ENCODE assay signal across 8 cellular contexts in genomic region chr3:100796556-100796955, GRCh38.
DNase-seq lines count a peak whose midpoint lies in the region; ATAC-seq, FAIRE-seq and TF ChIP-seq lines count a peak whose summit lies in the region.

No MANE protein-coding gene starts in this region.

- peak; percentile 31 to 36 for ATAC-seq in right cardiac atrium

- FAIRE-seq in GM12892 (lab: Jason Lieb, UNC) (no peak), frontal cortex (lab: Jason Lieb, UNC) (no peak)

- H3K27me3 ChIP-seq in GM23248 (replicated peaks; ENCODE audit: insufficient read depth) (no peaks in the 10 kb centered on the region), right cardiac atrium (ENCODE audit: control insufficient read depth, insufficient read depth) (no peaks in the 10 kb centered on the region)

- in situ Hi-C loops in GM23248 (cut with MboI), result no loop called here

- H3K36me3 ChIP-seq in GM23248 (ENCODE audit: low read depth) (no peaks in the 10 kb centered on the region), SK-N-MC (ENCODE audit: insufficient read depth, low read length) (peaks cover 3% of the 10 kb centered on the region; the same call in 1 of the 2 replicates)

- no peak for TF ChIP-seq POLR2A in GM12892 (IDR thresholded peaks at IDR 0.05; ENCODE audit: low read depth, low read length)

- H3K4me1 ChIP-seq in GM23248 (ENCODE audit: insufficient read depth), result peaks cover 6% of the 10 kb centered on the region
- H3K4me1 ChIP-seq in right cardiac atrium (ENCODE audit: control insufficient read depth, insufficient read depth, low read length), result no peaks in the 10 kb centered on the region

- intact Hi-C loops in right cardiac atrium (cut with DNase I), result no loop called here

- H3K79me2 ChIP-seq in GM23248 (ENCODE audit: insufficient read depth), result no peaks in the 10 kb centered on the region

- H2AFZ ChIP-seq in GM23248, result peak overlapping the region; percentile 81

- H3K9ac ChIP-seq in GM23248 (peak overlapping the region; percentile 47; the same call in 1 of the 2 replicates), SK-N-MC (ENCODE audit: insufficient read length) (peak overlapping the region; percentile 32)

- H3K9me2 ChIP-seq in GM23248 (ENCODE audit: insufficient read depth), result no peaks in the 10 kb centered on the region

- H3K9me3 ChIP-seq in GM23248 (ENCODE audit: low read depth) (no peaks in the 10 kb centered on the region), SK-N-MC (ENCODE audit: low read depth, low read length) (no peaks in the 10 kb centered on the region), right cardiac atrium (ENCODE audit: control insufficient read depth, low read length) (no peaks in the 10 kb centered on the region)

- WGBS in GM23248 (ENCODE audit: low coverage in 1 of 2, low lambda C conversion rate in 2 of 2, missing lambda C conversion rate in 2 of 2), 2 experiments, result 2 to 5% methylated on average over 2 of the region's 2 CpGs
- WGBS in right cardiac atrium, result 16% methylated on average over 2 of the region's 2 CpGs

- peak; percentile 52 for TF ChIP-seq CTCF in AG10803 (conservative IDR thresholded peaks at IDR 0.05; ENCODE audit: low read length)

- H4K20me1 ChIP-seq in GM23248 (ENCODE audit: insufficient read depth), result no peaks in the 10 kb centered on the region

- H3K27ac ChIP-seq in GM23248 (no peak overlapping the region), SK-N-MC (peak overlapping the region; percentile 91), right cardiac atrium (ENCODE audit: low read length) (no peak overlapping the region)

- H3F3A ChIP-seq in GM23248 (ENCODE audit: insufficient read depth), result peaks cover 12% of the 10 kb centered on the region; the same call in 1 of the 2 replicates

- H3K4me3 ChIP-seq in AG10803 (ENCODE audit: low read length) (no peak overlapping the region), GM23248 (peak overlapping the region; percentile 60), SK-N-MC (peak overlapping the region; percentile 39; the same call in 1 of the 2 replicates), right cardiac atrium (ENCODE audit: low read length) (no peak overlapping the region)

- peak overlapping the region; percentile 71 for H3K4me2 ChIP-seq in GM23248 (ENCODE audit: unreplicated experiment)

- DNase-seq in AG10803 (ENCODE audit: low read depth) (peak; percentile 43), GM23248 (peak; percentile 42), SK-N-MC (ENCODE audit: low read depth, low spot score) (peak; percentile 35), right cardiac atrium (no peak), GM12892 (ENCODE audit: insufficient read length) (no peak), D341Med (ENCODE audit: low spot score) (no peak), frontal cortex (ENCODE audit: low spot score in 2 of 2) (no peak)
- DNase-seq in activated CD8-positive, alpha-beta memory T cell treated with anti-CD3 and anti-CD28 coated beads for 24 hours, result no peak

Comparison
In these comparisons a context has a peak if more than half of its experiments do, and no peak if none do; other contexts are left out.
1. DNase-seq: peak in AG10803 (single experiment), GM23248 (single experiment) and SK-N-MC (single experiment); none in right cardiac atrium (0 of 3), GM12892 (single experiment), activated CD8-positive, alpha-beta memory T cell treated with anti-CD3 and anti-CD28 coated beads for 24 hours (single experiment), D341Med (single experiment) and frontal cortex (0 of 2).
2. H3K4me3 ChIP-seq: peak in GM23248 (single experiment) and SK-N-MC (single experiment); none in AG10803 (single experiment) and right cardiac atrium (single experiment).